Comparison of ENCODE assay signal across 8 cellular contexts in the genomic region with DNA sequence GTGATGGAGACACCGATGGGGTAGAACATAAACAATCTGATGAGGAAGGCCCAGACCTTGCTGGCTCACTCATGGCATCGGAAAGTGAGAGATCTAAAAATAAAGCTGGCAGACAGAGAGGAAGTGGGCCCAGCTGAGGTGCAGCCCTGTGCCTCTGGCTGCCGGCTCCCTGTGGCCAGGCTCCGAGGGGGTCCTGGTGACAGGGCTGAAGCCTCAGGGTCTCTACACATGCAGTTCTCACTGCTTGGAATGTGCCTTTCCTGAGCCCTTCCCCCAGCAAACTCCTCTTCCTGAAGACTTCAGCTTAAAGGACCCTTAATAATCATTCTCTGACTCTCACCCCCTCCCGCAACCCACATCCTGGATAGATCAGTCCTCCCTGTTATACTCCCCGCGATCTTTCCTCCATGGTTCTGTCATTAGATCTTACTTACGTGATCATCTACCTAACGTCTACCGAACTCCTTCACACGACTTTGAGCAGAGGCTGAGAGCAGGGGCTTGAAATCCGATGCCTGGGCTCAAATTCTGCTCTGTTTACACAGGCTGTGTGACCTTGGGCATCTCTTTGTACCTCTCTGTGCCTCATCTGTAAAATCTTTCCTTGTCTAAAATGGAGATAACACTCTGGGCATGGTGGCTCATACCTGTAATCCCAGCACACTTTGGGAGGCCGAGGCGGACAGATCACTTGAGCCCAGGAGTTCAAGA. TPM values are rescaled to one million over a fixed set of nuclear protein-coding genes. Genes with fewer than 3 reads are reported as not detected.
DNase-seq lines count a peak whose midpoint lies in the region; ATAC-seq, FAIRE-seq and TF ChIP-seq lines count a peak whose summit lies in the region.

No MANE protein-coding gene starts in this region.

- TF ChIP-seq CTCF in CD4-positive, alpha-beta T cell (IDR thresholded peaks at IDR 0.05): no peak
- TF ChIP-seq CTCF in osteoblast (IDR thresholded peaks at IDR 0.05; ENCODE audit: extremely low read depth, low read depth, low read length): no peak

- no peaks in the 10 kb centered on the region for H3K79me2 ChIP-seq in osteoblast (ENCODE audit: insufficient read depth, low read length)

- H3K9me3 Mint-ChIP-seq in CD4-positive, alpha-beta T cell: no peaks in the 10 kb centered on the region
- H3K9me3 Mint-ChIP-seq in activated T-cell treated with anti-CD3 and anti-CD28 coated beads, Interleukin-2, amount 50 U/mL, for 72 hours: no peaks in the 10 kb centered on the region

- H3K27ac ChIP-seq in CD4-positive, alpha-beta T cell (ENCODE audit: low read depth, low read length): peak overlapping the region; percentile 66
- no peak overlapping the region for H3K27ac ChIP-seq in osteoblast (ENCODE audit: low read depth, low read length)

- CTCF ChIA-PET in CD4-positive, alpha-beta T cell (lab: Charles Lee): interaction anchor here (0.8 to 1.2 kb wide), 2 partner anchors 16 to 27 kb away, joined by 3 to 4 read pairs; no protein-coding TSS in a partner anchor

- no peak overlapping the region for H2AFZ ChIP-seq in osteoblast (ENCODE audit: low read length)

- H3K4me2 ChIP-seq in osteoblast (ENCODE audit: insufficient read depth, low read length): no peak overlapping the region

- H3K36me3 Mint-ChIP-seq in CD4-positive, alpha-beta T cell (ENCODE audit: low read depth): no peaks in the 10 kb centered on the region
- H3K36me3 Mint-ChIP-seq in activated T-cell treated with anti-CD3 and anti-CD28 coated beads, Interleukin-2, amount 50 U/mL, for 72 hours (ENCODE audit: insufficient read depth in 2 of 2): peaks cover 0 to 2% of the 10 kb centered on the region in 2 donors

- no peak overlapping the region for H3K4me3 ChIP-seq in osteoblast (ENCODE audit: insufficient read depth, low read length)

- POLR2A ChIA-PET in CD4-positive, alpha-beta T cell (lab: Charles Lee): interaction anchor here (0.6 to 2.1 kb wide), 6 partner anchors 15 to 56 kb away, joined by 3 to 16 read pairs (median 8); partner anchors contain the start of gene STRBP

- DNase-seq in CD4-positive, alpha-beta T cell: peak; percentile 36 to 73 (median 54)
- DNase-seq in NAMALWA (ENCODE audit: low spot score) (peak; percentile 74), osteoblast (ENCODE audit: insufficient read length, low spot score, missing footprints) (peak; percentile 32), RCC 7860 (ENCODE audit: low spot score) (no peak), OCI-M2 (lab: John Stamatoyannopoulos, UW; ENCODE audit: unreplicated experiment) (no peak), NCI-H345 (lab: John Stamatoyannopoulos, UW) (no peak)
- DNase-seq in activated T-cell treated with anti-CD3 and anti-CD28 coated beads, Interleukin-2, amount 50 U/mL, for 72 hours: peak; percentile 71

- H3K27ac Mint-ChIP-seq in CD4-positive, alpha-beta T cell: peak overlapping the region; percentile 97
- H3K27ac Mint-ChIP-seq in activated T-cell treated with anti-CD3 and anti-CD28 coated beads, Interleukin-2, amount 50 U/mL, for 72 hours: peak overlapping the region; percentile 72

- H3K4me3 Mint-ChIP-seq in CD4-positive, alpha-beta T cell: peak overlapping the region; percentile 38
- H3K4me3 Mint-ChIP-seq in activated T-cell treated with anti-CD3 and anti-CD28 coated beads, Interleukin-2, amount 50 U/mL, for 72 hours: peak overlapping the region; percentile 58 to 82

- H4K20me1 ChIP-seq in osteoblast (ENCODE audit: insufficient read depth, low read length): no peaks in the 10 kb centered on the region

- no peaks in the 10 kb centered on the region for H3K4me1 ChIP-seq in osteoblast (ENCODE audit: insufficient read depth, low read length)

- FAIRE-seq in RCC 7860 (lab: Jason Lieb, UNC): no peak

- H3K36me3 ChIP-seq in osteoblast (ENCODE audit: insufficient read depth, low read length): no peaks in the 10 kb centered on the region

- H3K27me3 Mint-ChIP-seq in CD4-positive, alpha-beta T cell: no peaks in the 10 kb centered on the region
- no peaks in the 10 kb centered on the region for H3K27me3 Mint-ChIP-seq in activated T-cell treated with anti-CD3 and anti-CD28 coated beads, Interleukin-2, amount 50 U/mL, for 72 hours (ENCODE audit: low read depth)

- ATAC-seq in CD4-positive, alpha-beta T cell (ENCODE audit: poor library complexity): peak; percentile 85
- ATAC-seq in GM21447 (IDR thresholded peaks at IDR 0.05; ENCODE audit: unreplicated experiment): peak; percentile 56
- ATAC-seq in activated T-cell treated with anti-CD3 and anti-CD28 coated beads, Interleukin-2, amount 50 U/mL, for 72 hours (replicated peaks in 1 of 2): peak; percentile 89 to 91

- H3K4me1 Mint-ChIP-seq in CD4-positive, alpha-beta T cell (ENCODE audit: low read depth): peaks cover 45% of the 10 kb centered on the region
- H3K4me1 Mint-ChIP-seq in activated T-cell treated with anti-CD3 and anti-CD28 coated beads, Interleukin-2, amount 50 U/mL, for 72 hours (ENCODE audit: low read depth): peaks cover 44% of the 10 kb centered on the region

- no peaks in the 10 kb centered on the region for H3K27me3 ChIP-seq in CD4-positive, alpha-beta T cell (ENCODE audit: control insufficient read depth, insufficient read depth, low read length)
- H3K27me3 ChIP-seq in osteoblast (ENCODE audit: insufficient read depth, low read length): peaks cover 16% of the 10 kb centered on the region

- intact Hi-C loops in CD4-positive, alpha-beta T cell (cut with DNase I, micrococcal nuclease): loop anchor here (1.0 to 5.0 kb wide), 4 partner anchors 16 to 56 kb away; partner anchors contain the start of gene STRBP (in 2 of the 2)

- H3K9me3 ChIP-seq in CD4-positive, alpha-beta T cell (ENCODE audit: control insufficient read depth, low read length): no peaks in the 10 kb centered on the region
- H3K9me3 ChIP-seq in osteoblast (ENCODE audit: low read depth, low read length): no peaks in the 10 kb centered on the region

RNA-seq across cellular contexts. Expression of gene CRB2, which starts 33.1 kb away (rescaled TPM):
- total RNA-seq in CD4-positive, alpha-beta T cell: not detected
- not detected for total RNA-seq in activated T-cell treated with anti-CD3 and anti-CD28 coated beads, Interleukin-2, amount 50 U/mL, for 72 hours
- total RNA-seq in osteoblast: not detected in 2 replicates

RNA-seq across cellular contexts. Expression of gene STRBP, which starts 54.5 kb away (rescaled TPM):
- 10 to 100 TPM; 10.9 to 12.0 TPM for total RNA-seq in CD4-positive, alpha-beta T cell
- 10 to 100 TPM; 25.5 to 28.7 TPM for total RNA-seq in activated T-cell treated with anti-CD3 and anti-CD28 coated beads, Interleukin-2, amount 50 U/mL, for 72 hours
- 2.9 TPM in 2 replicates for total RNA-seq in osteoblast

Comparison
In these comparisons a context has a peak if more than half of its experiments do, and no peak if none do; other contexts are left out.
1. DNase-seq: peak in CD4-positive, alpha-beta T cell (10 of 10), NAMALWA (single experiment), activated T-cell treated with anti-CD3 and anti-CD28 coated beads, Interleukin-2, amount 50 U/mL, for 72 hours (2 of 2) and osteoblast (single experiment); none in RCC 7860 (single experiment), OCI-M2 (single experiment) and NCI-H345 (single experiment).
2. Peak in every context shown above with its lines, with median percentiles within 50 percentile points of each other: ATAC-seq.